In genomic region chr3:171385086-171385485, GRCh38 we compare ENCODE assay signal across 2 cellular contexts.
TF ChIP-seq lines count a peak whose summit lies in the region.

No MANE protein-coding gene starts in this region.

TF ChIP-seq in SK-N-SH treated with all-trans-retinoic acid at 6 μM for 48 hours, 23 proteins besides CTCF, POLR2A, EP300 and RAD21:
- TF ChIP-seq ZNF70 (CRISPR knock-in tag; IDR thresholded peaks at IDR 0.05) (no peak), ZNF565 (CRISPR knock-in tag; conservative IDR thresholded peaks at IDR 0.05; ENCODE audit: low read depth) (no peak), ESRRG (CRISPR knock-in tag; IDR thresholded peaks at IDR 0.05) (no peak), ZFP30 (CRISPR knock-in tag; IDR thresholded peaks at IDR 0.05) (no peak), RARB (CRISPR knock-in tag; IDR thresholded peaks at IDR 0.05) (no peak), CSDC2 (CRISPR knock-in tag; IDR thresholded peaks at IDR 0.05) (no peak), SNAI2 (CRISPR knock-in tag; IDR thresholded peaks at IDR 0.05) (no peak)
- TF ChIP-seq, protein P1, sequence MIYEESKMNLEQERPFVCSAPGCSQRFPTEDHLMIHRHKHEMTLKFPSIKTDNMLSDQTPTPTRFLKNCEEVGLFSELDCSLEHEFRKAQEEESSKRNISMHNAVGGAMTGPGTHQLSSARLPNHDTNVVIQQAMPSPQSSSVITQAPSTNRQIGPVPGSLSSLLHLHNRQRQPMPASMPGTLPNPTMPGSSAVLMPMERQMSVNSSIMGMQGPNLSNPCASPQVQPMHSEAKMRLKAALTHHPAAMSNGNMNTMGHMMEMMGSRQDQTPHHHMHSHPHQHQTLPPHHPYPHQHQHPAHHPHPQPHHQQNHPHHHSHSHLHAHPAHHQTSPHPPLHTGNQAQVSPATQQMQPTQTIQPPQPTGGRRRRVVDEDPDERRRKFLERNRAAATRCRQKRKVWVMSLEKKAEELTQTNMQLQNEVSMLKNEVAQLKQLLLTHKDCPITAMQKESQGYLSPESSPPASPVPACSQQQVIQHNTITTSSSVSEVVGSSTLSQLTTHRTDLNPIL (CRISPR knock-in tag; IDR thresholded peaks at IDR 0.05; ENCODE audit: low read depth): no peak

TF ChIP-seq in H1, 55 proteins besides CTCF, POLR2A, EP300 and RAD21:
- TF ChIP-seq GABPA (IDR thresholded peaks at IDR 0.05; ENCODE audit: borderline replicate concordance, insufficient read depth, low read length) (no peak), ZNF274 (IDR thresholded peaks at IDR 0.05; ENCODE audit: borderline replicate concordance, extremely low read depth, low read length) (no peak), EGR1 (IDR thresholded peaks at IDR 0.05; ENCODE audit: borderline replicate concordance, low read depth, low read length) (no peak)
